In the genomic region with DNA sequence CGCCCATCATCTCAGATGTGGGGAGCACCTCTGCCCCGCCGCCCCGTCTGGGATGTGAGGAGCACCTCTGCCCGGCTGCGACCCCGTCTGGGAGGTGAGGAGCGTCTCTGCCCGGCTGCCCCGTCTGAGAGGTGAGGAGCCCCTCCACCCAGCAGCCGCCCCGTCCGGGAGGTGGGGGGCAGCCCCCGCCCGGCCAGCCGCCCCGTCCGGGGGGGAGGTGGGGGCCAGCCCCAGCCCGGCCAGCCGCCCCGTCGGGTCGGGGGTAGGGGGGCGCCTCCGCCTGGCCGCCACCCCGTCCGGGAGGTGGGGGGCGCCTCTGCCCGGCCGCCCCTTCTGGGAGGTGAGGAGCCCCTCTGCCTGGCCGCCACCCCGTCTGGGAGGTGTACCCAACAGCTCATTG, we compare ENCODE assay signal across 8 cellular contexts. TPM values are rescaled to one million over a fixed set of nuclear protein-coding genes. Genes with fewer than 3 reads are reported as not detected.
DNase-seq lines count a peak whose midpoint lies in the region; ATAC-seq and TF ChIP-seq lines count a peak whose summit lies in the region.
"Not testable (repeated sequence)": the region's sequence is repeated elsewhere in the genome, so short reads cannot be mapped to it uniquely, and the experiment has no call there.

No MANE protein-coding gene starts in this region.

- H3K79me2 ChIP-seq in KMS-11 (ENCODE audit: insufficient read depth, low read depth) = not testable (repeated sequence)

- H3K27ac ChIP-seq in KMS-11; iPS-20b (ENCODE audit: low read length): not testable (repeated sequence)

- H4K20me1 ChIP-seq in KMS-11 (ENCODE audit: insufficient read depth) = not testable (repeated sequence)

- not testable (repeated sequence) for TF ChIP-seq CTCF in Caco-2 (IDR thresholded peaks at IDR 0.05; ENCODE audit: insufficient read depth in 1 of 2, low read depth in 1 of 2, low read length in 1 of 2, severe bottlenecking in 1 of 2, unreplicated experiment in 1 of 2); KMS-11 (conservative IDR thresholded peaks at IDR 0.05; ENCODE audit: low read depth, low read length); neural crest cell (conservative IDR thresholded peaks at IDR 0.05); type B pancreatic cell (conservative IDR thresholded peaks at IDR 0.05)

- H3K36me3 Mint-ChIP-seq in Caco-2 (ENCODE audit: insufficient read depth, unreplicated experiment) = peaks cover 42% of the 10 kb centered on the region
- H3K36me3 Mint-ChIP-seq in T-helper 2 cell treated with Interferon-gamma antibody and Interleukin-4, amounts not matched to agents 5 μg/mL and 100 μg/mL, for 36 hours (ENCODE audit: low read depth) = peaks cover 30% of the 10 kb centered on the region
- peaks cover 37% of the 10 kb centered on the region for H3K36me3 Mint-ChIP-seq in activated T-helper 2 cell treated with anti-CD3 and anti-CD28 coated beads, Interferon-gamma antibody, Interleukin-2, Interleukin-4, amounts not matched to agents 10 μg/mL and 5 μg/mL and 100 μg/mL, durations not matched to agents 14 hours and 24 hours and 36 hours (ENCODE audit: low read depth)
- peaks cover 24% of the 10 kb centered on the region for H3K36me3 Mint-ChIP-seq in central memory CD8-positive, alpha-beta T cell (ENCODE audit: insufficient read depth)
- peaks cover 22% of the 10 kb centered on the region for H3K36me3 Mint-ChIP-seq in neural crest cell (ENCODE audit: low read depth)
- peaks cover 26% of the 10 kb centered on the region for H3K36me3 Mint-ChIP-seq in type B pancreatic cell

- POLR2A ChIA-PET in Caco-2 (lab: Charles Lee) = not testable (repeated sequence)

- peak overlapping the region; percentile 26 for H3K4me3 ChIP-seq in Caco-2 (ENCODE audit: low read depth, low read length)
- H3K4me3 ChIP-seq in KMS-11 (IDR thresholded peaks at IDR 0.05; ENCODE audit: insufficient read depth, low read depth, low read length) = not testable (repeated sequence)
- H3K4me3 ChIP-seq in iPS-20b (ENCODE audit: low read length) = peak overlapping the region; percentile 86

- H3K9me3 Mint-ChIP-seq in Caco-2 (ENCODE audit: unreplicated experiment); T-helper 2 cell treated with Interferon-gamma antibody and Interleukin-4, amounts not matched to agents 5 μg/mL and 100 μg/mL, for 36 hours; activated T-helper 2 cell treated with anti-CD3 and anti-CD28 coated beads, Interferon-gamma antibody, Interleukin-2, Interleukin-4, amounts not matched to agents 10 μg/mL and 5 μg/mL and 100 μg/mL, durations not matched to agents 14 hours and 24 hours and 36 hours; central memory CD8-positive, alpha-beta T cell; neural crest cell; type B pancreatic cell: not testable (repeated sequence)

- H3K4me3 Mint-ChIP-seq in Caco-2 (ENCODE audit: unreplicated experiment) = peak overlapping the region; percentile 88
- peak overlapping the region; percentile 97 for H3K4me3 Mint-ChIP-seq in T-helper 2 cell treated with Interferon-gamma antibody and Interleukin-4, amounts not matched to agents 5 μg/mL and 100 μg/mL, for 36 hours
- H3K4me3 Mint-ChIP-seq in activated T-helper 2 cell treated with anti-CD3 and anti-CD28 coated beads, Interferon-gamma antibody, Interleukin-2, Interleukin-4, amounts not matched to agents 10 μg/mL and 5 μg/mL and 100 μg/mL, durations not matched to agents 14 hours and 24 hours and 36 hours (ENCODE audit: low read depth) = peak overlapping the region; percentile 92
- H3K4me3 Mint-ChIP-seq in central memory CD8-positive, alpha-beta T cell = peak overlapping the region; percentile 91
- peak overlapping the region; percentile 83 for H3K4me3 Mint-ChIP-seq in neural crest cell
- H3K4me3 Mint-ChIP-seq in type B pancreatic cell = peak overlapping the region; percentile 91

- not testable (repeated sequence) for H3K9ac ChIP-seq in KMS-11; iPS-20b (ENCODE audit: low read depth, low read length)

- H3K4me1 ChIP-seq in Caco-2; KMS-11 (ENCODE audit: low read depth, poor library complexity, severe bottlenecking); iPS-20b (ENCODE audit: insufficient read depth, low read length): not testable (repeated sequence)

- not testable (repeated sequence) for H3K4me1 Mint-ChIP-seq in Caco-2 (ENCODE audit: low read depth, unreplicated experiment); T-helper 2 cell treated with Interferon-gamma antibody and Interleukin-4, amounts not matched to agents 5 μg/mL and 100 μg/mL, for 36 hours (ENCODE audit: low read depth); type B pancreatic cell (ENCODE audit: unreplicated experiment)
- H3K4me1 Mint-ChIP-seq in activated T-helper 2 cell treated with anti-CD3 and anti-CD28 coated beads, Interferon-gamma antibody, Interleukin-2, Interleukin-4, amounts not matched to agents 10 μg/mL and 5 μg/mL and 100 μg/mL, durations not matched to agents 14 hours and 24 hours and 36 hours (ENCODE audit: low read depth) = peaks cover 11% of the 10 kb centered on the region
- peaks cover 30% of the 10 kb centered on the region for H3K4me1 Mint-ChIP-seq in central memory CD8-positive, alpha-beta T cell
- H3K4me1 Mint-ChIP-seq in neural crest cell = peaks cover 12% of the 10 kb centered on the region

- peak overlapping the region; percentile 85; the same call in 1 of the 2 replicates for H3K4me2 ChIP-seq in KMS-11

- not testable (repeated sequence) for BruUV-seq in Caco-2 (replicated peaks; lab: Mats Ljungman, UMichigan)

- not testable (repeated sequence) for H3K27me3 Mint-ChIP-seq in Caco-2 (ENCODE audit: insufficient read depth, unreplicated experiment); T-helper 2 cell treated with Interferon-gamma antibody and Interleukin-4, amounts not matched to agents 5 μg/mL and 100 μg/mL, for 36 hours (ENCODE audit: low read depth); activated T-helper 2 cell treated with anti-CD3 and anti-CD28 coated beads, Interferon-gamma antibody, Interleukin-2, Interleukin-4, amounts not matched to agents 10 μg/mL and 5 μg/mL and 100 μg/mL, durations not matched to agents 14 hours and 24 hours and 36 hours (ENCODE audit: low read depth); central memory CD8-positive, alpha-beta T cell; neural crest cell (ENCODE audit: low read depth); type B pancreatic cell

- H3K36me3 ChIP-seq in Caco-2 (ENCODE audit: control insufficient read depth, insufficient read depth, low read length); KMS-11 (ENCODE audit: insufficient read depth): not testable (repeated sequence)
- peaks cover 61% of the 10 kb centered on the region for H3K36me3 ChIP-seq in iPS-20b (ENCODE audit: insufficient read depth, low read depth, low read length)

- H3K27ac Mint-ChIP-seq in Caco-2 (ENCODE audit: unreplicated experiment); central memory CD8-positive, alpha-beta T cell (ENCODE audit: low read depth): not testable (repeated sequence)
- peak overlapping the region; percentile 93 for H3K27ac Mint-ChIP-seq in T-helper 2 cell treated with Interferon-gamma antibody and Interleukin-4, amounts not matched to agents 5 μg/mL and 100 μg/mL, for 36 hours
- H3K27ac Mint-ChIP-seq in activated T-helper 2 cell treated with anti-CD3 and anti-CD28 coated beads, Interferon-gamma antibody, Interleukin-2, Interleukin-4, amounts not matched to agents 10 μg/mL and 5 μg/mL and 100 μg/mL, durations not matched to agents 14 hours and 24 hours and 36 hours = peak overlapping the region; percentile 90
- peak overlapping the region; percentile 4 for H3K27ac Mint-ChIP-seq in neural crest cell (ENCODE audit: unreplicated experiment)
- peak overlapping the region; percentile 95 for H3K27ac Mint-ChIP-seq in type B pancreatic cell

- intact Hi-C loops in Caco-2 (cut with micrococcal nuclease; ENCODE audit: unreplicated experiment) = loop anchor here (5.0 kb wide), 1 partner anchor 50 kb away; the partner anchor contains the start of gene NF2
- intact Hi-C loops in activated T-helper 2 cell treated with anti-CD3 and anti-CD28 coated beads, Interferon-gamma antibody, Interleukin-2, Interleukin-4, amounts not matched to agents 10 μg/mL and 5 μg/mL and 100 μg/mL, durations not matched to agents 14 hours and 24 hours and 36 hours (cut with micrococcal nuclease) = loop anchor here (2.0 kb wide), 1 partner anchor 50 kb away; the partner anchor contains the start of gene NF2

- H2AFZ ChIP-seq in KMS-11 (ENCODE audit: low read depth) = not testable (repeated sequence)

- H3K9me3 ChIP-seq in Caco-2; iPS-20b (ENCODE audit: insufficient read depth, low read depth, low read length): not testable (repeated sequence)

- not testable (repeated sequence) for ATAC-seq in central memory CD8-positive, alpha-beta T cell (replicated peaks; ENCODE audit: extremely low read depth, poor library complexity, severe bottlenecking)

- CTCF ChIA-PET in Caco-2 (lab: Charles Lee) = not testable (repeated sequence)

- not testable (repeated sequence) for DNase-seq in Caco-2; T-helper 2 cell treated with Interferon-gamma antibody and Interleukin-4, amounts not matched to agents 5 μg/mL and 100 μg/mL, for 36 hours (ENCODE audit: low spot score); activated T-helper 2 cell treated with anti-CD3 and anti-CD28 coated beads, Interferon-gamma antibody, Interleukin-2, Interleukin-4, amounts not matched to agents 10 μg/mL and 5 μg/mL and 100 μg/mL, durations not matched to agents 14 hours and 24 hours and 36 hours (ENCODE audit: low spot score); central memory CD8-positive, alpha-beta T cell (ENCODE audit: low spot score in 2 of 2); neural crest cell (ENCODE audit: low read depth, low spot score); type B pancreatic cell (ENCODE audit: extremely low spot score, unreplicated experiment)

- H3K27me3 ChIP-seq in Caco-2 (replicated peaks; ENCODE audit: control insufficient read depth, insufficient read depth, low read length); KMS-11 (ENCODE audit: insufficient read depth, low read depth); iPS-20b (ENCODE audit: insufficient read depth, low read length): not testable (repeated sequence)

RNA-seq across cellular contexts. Expression of gene THOC5, which starts 1.2 kb away (rescaled TPM):
- total RNA-seq in Caco-2 (2022) (61.1 and 74.6 TPM in 2 replicates), neural crest cell (73.2 and 77.1 TPM in 2 replicates), type B pancreatic cell (ENCODE audit: low replicate concordance) (36.6 and 53.5 TPM in 2 replicates)
- 50.5 and 52.7 TPM in 2 replicates for total RNA-seq in activated T-helper 2 cell treated with anti-CD3 and anti-CD28 coated beads, Interferon-gamma antibody, Interleukin-2, Interleukin-4, amounts not matched to agents 10 μg/mL and 5 μg/mL and 100 μg/mL, durations not matched to agents 14 hours and 24 hours and 36 hours

RNA-seq across cellular contexts. Expression of gene NIPSNAP1, which starts 28.6 kb away (rescaled TPM):
- total RNA-seq in Caco-2 (2022) (81.8 and 102 TPM in 2 replicates), neural crest cell (141 and 147 TPM in 2 replicates), type B pancreatic cell (ENCODE audit: low replicate concordance) (97.2 and 128 TPM in 2 replicates)
- total RNA-seq in activated T-helper 2 cell treated with anti-CD3 and anti-CD28 coated beads, Interferon-gamma antibody, Interleukin-2, Interleukin-4, amounts not matched to agents 10 μg/mL and 5 μg/mL and 100 μg/mL, durations not matched to agents 14 hours and 24 hours and 36 hours = 54.9 and 56.6 TPM in 2 replicates

RNA-seq across cellular contexts. Expression of gene NF2, which starts 51.1 kb away (rescaled TPM):
- total RNA-seq in Caco-2 (2022) = 53.2 and 56.5 TPM in 2 replicates
- 57.1 and 57.7 TPM in 2 replicates for total RNA-seq in activated T-helper 2 cell treated with anti-CD3 and anti-CD28 coated beads, Interferon-gamma antibody, Interleukin-2, Interleukin-4, amounts not matched to agents 10 μg/mL and 5 μg/mL and 100 μg/mL, durations not matched to agents 14 hours and 24 hours and 36 hours
- 48.1 and 48.4 TPM in 2 replicates for total RNA-seq in neural crest cell
- 40.3 and 45.6 TPM in 2 replicates for total RNA-seq in type B pancreatic cell (ENCODE audit: low replicate concordance)
